ENCODE assay signal across 8 cellular contexts in genomic region chr22:46537221-46537945, GRCh38. TPM values are rescaled to one million over a fixed set of nuclear protein-coding genes. Genes with fewer than 3 reads are reported as not detected.
DNase-seq lines count a peak whose midpoint lies in the region; ATAC-seq and TF ChIP-seq lines count a peak whose summit lies in the region.

A gene with protein sequence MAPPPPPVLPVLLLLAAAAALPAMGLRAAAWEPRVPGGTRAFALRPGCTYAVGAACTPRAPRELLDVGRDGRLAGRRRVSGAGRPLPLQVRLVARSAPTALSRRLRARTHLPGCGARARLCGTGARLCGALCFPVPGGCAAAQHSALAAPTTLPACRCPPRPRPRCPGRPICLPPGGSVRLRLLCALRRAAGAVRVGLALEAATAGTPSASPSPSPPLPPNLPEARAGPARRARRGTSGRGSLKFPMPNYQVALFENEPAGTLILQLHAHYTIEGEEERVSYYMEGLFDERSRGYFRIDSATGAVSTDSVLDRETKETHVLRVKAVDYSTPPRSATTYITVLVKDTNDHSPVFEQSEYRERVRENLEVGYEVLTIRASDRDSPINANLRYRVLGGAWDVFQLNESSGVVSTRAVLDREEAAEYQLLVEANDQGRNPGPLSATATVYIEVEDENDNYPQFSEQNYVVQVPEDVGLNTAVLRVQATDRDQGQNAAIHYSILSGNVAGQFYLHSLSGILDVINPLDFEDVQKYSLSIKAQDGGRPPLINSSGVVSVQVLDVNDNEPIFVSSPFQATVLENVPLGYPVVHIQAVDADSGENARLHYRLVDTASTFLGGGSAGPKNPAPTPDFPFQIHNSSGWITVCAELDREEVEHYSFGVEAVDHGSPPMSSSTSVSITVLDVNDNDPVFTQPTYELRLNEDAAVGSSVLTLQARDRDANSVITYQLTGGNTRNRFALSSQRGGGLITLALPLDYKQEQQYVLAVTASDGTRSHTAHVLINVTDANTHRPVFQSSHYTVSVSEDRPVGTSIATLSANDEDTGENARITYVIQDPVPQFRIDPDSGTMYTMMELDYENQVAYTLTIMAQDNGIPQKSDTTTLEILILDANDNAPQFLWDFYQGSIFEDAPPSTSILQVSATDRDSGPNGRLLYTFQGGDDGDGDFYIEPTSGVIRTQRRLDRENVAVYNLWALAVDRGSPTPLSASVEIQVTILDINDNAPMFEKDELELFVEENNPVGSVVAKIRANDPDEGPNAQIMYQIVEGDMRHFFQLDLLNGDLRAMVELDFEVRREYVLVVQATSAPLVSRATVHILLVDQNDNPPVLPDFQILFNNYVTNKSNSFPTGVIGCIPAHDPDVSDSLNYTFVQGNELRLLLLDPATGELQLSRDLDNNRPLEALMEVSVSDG (N-terminal part only) (minus strand): TSS chr22:46537620. CDS start chr22:46537170, 450 bp downstream.

- BruUV-seq in PC-9 (replicated peaks; lab: Mats Ljungman, UMichigan) = no TSS peak

- no peaks in the 10 kb centered on the region for H3K9me2 ChIP-seq in PC-9 (ENCODE audit: insufficient read depth)

- no peaks in the 10 kb centered on the region for H3K9me3 Mint-ChIP-seq in activated CD4-positive, alpha-beta T cell treated with anti-CD3 and anti-CD28 coated beads for 36 hours (ENCODE audit: low read depth)

- peak within 1 kb of the TSS; percentile 86 for H3K4me3 ChIP-seq in PC-9
- H3K4me3 ChIP-seq in effector memory CD4-positive, alpha-beta T cell (ENCODE audit: insufficient read depth, low read depth, low read length, poor library complexity, severe bottlenecking) = peak within 1 kb of the TSS; percentile 25
- no peak within 1 kb of the TSS for H3K4me3 ChIP-seq in mucosa of descending colon

- H3F3A ChIP-seq in PC-9 (ENCODE audit: insufficient read depth, low read depth) = peaks cover 58% of the 10 kb centered on the region

- H3K27me3 Mint-ChIP-seq in activated CD4-positive, alpha-beta T cell treated with anti-CD3 and anti-CD28 coated beads for 36 hours = peaks cover 29% of the 10 kb centered on the region

- intact Hi-C loops in activated CD4-positive, alpha-beta T cell treated with anti-CD3 and anti-CD28 coated beads for 36 hours (cut with DNase I, micrococcal nuclease) = no loop called here
- intact Hi-C loops in PC-9 (cut with micrococcal nuclease; ENCODE audit: unreplicated experiment) (no loop called here), mucosa of descending colon (cut with DNase I, micrococcal nuclease) (no loop called here)

- TF ChIP-seq CTCF in PC-9 (conservative IDR thresholded peaks at IDR 0.05) (no peak), mucosa of descending colon (IDR thresholded peaks at IDR 0.05) (no peak)

- H3K9me3 ChIP-seq in PC-9 (ENCODE audit: insufficient read depth, low read depth) = no peaks in the 10 kb centered on the region
- no peaks in the 10 kb centered on the region for H3K9me3 ChIP-seq in effector memory CD4-positive, alpha-beta T cell (ENCODE audit: control insufficient read depth, low read length)
- no peaks in the 10 kb centered on the region for H3K9me3 ChIP-seq in mucosa of descending colon

- peaks cover 8% of the 10 kb centered on the region for H3K4me1 Mint-ChIP-seq in activated CD4-positive, alpha-beta T cell treated with anti-CD3 and anti-CD28 coated beads for 36 hours

- POLR2A ChIA-PET in activated CD4-positive, alpha-beta T cell treated with anti-CD3 and anti-CD28 coated beads for 36 hours (lab: Charles Lee) = no interaction called here
- POLR2A ChIA-PET in PC-9 (lab: Charles Lee; ENCODE audit: unreplicated experiment) = interaction anchor here (0.5 to 0.8 kb wide), 3 partner anchors 9 to 493 kb away, joined by 4 to 6 read pairs (median 4); no protein-coding TSS in a partner anchor

- H3K36me3 ChIP-seq in PC-9 (ENCODE audit: low read depth) (no peaks in the 10 kb centered on the region), mucosa of descending colon (ENCODE audit: low read depth) (no peaks in the 10 kb centered on the region)
- H3K36me3 ChIP-seq in effector memory CD4-positive, alpha-beta T cell (ENCODE audit: control insufficient read depth, insufficient read depth, low read length) = no peaks in the 10 kb centered on the region

- no peaks in the 10 kb centered on the region for H3K36me3 Mint-ChIP-seq in activated CD4-positive, alpha-beta T cell treated with anti-CD3 and anti-CD28 coated beads for 36 hours (ENCODE audit: low read depth)

- no peak within 1 kb of the TSS for H3K4me3 Mint-ChIP-seq in activated CD4-positive, alpha-beta T cell treated with anti-CD3 and anti-CD28 coated beads for 36 hours

- no peak within 1 kb of the TSS for H3K27ac Mint-ChIP-seq in activated CD4-positive, alpha-beta T cell treated with anti-CD3 and anti-CD28 coated beads for 36 hours

- H3K27ac ChIP-seq in PC-9 = peak within 1 kb of the TSS; percentile 50
- H3K27ac ChIP-seq in effector memory CD4-positive, alpha-beta T cell (ENCODE audit: insufficient read depth, low read length, poor library complexity, severe bottlenecking) = no peak within 1 kb of the TSS

- H3K4me2 ChIP-seq in PC-9 = peak within 1 kb of the TSS; percentile 93

- CTCF ChIA-PET in activated CD4-positive, alpha-beta T cell treated with anti-CD3 and anti-CD28 coated beads for 36 hours (lab: Charles Lee) = no interaction called here
- CTCF ChIA-PET in PC-9 (lab: Charles Lee) = interaction anchor here (0.6 kb wide), 1 partner anchor 179 kb away, joined by 3 read pairs; no protein-coding TSS in a partner anchor

- peak within 1 kb of the TSS; percentile 86 for H2AFZ ChIP-seq in PC-9

- peak; percentile 52 for ATAC-seq in activated CD4-positive, alpha-beta T cell treated with anti-CD3 and anti-CD28 coated beads for 36 hours
- ATAC-seq in mucosa of descending colon (peak; percentile 56), GM18498 (IDR thresholded peaks at IDR 0.05; ENCODE audit: unreplicated experiment) (no peak), HG02885 (IDR thresholded peaks at IDR 0.05; ENCODE audit: poor library complexity, unreplicated experiment) (no peak), HG02884 (IDR thresholded peaks at IDR 0.05; ENCODE audit: unreplicated experiment) (no peak)

- H3K4me1 ChIP-seq in PC-9 (replicated peaks; ENCODE audit: insufficient read depth) = peaks cover 45% of the 10 kb centered on the region
- peaks cover 8% of the 10 kb centered on the region for H3K4me1 ChIP-seq in effector memory CD4-positive, alpha-beta T cell (ENCODE audit: control insufficient read depth, insufficient read depth, low read length, poor library complexity, severe bottlenecking)
- peaks cover 19% of the 10 kb centered on the region for H3K4me1 ChIP-seq in mucosa of descending colon (ENCODE audit: low read depth)

- H3K79me2 ChIP-seq in PC-9 (ENCODE audit: low read depth) = peaks cover 42% of the 10 kb centered on the region

- no peaks in the 10 kb centered on the region for H3K27me3 ChIP-seq in PC-9 (ENCODE audit: insufficient read depth, low read depth)
- peaks cover 17% of the 10 kb centered on the region for H3K27me3 ChIP-seq in effector memory CD4-positive, alpha-beta T cell (replicated peaks; ENCODE audit: control insufficient read depth, insufficient read depth, low read length, poor library complexity, severe bottlenecking)

- peak; percentile 55 for DNase-seq in activated CD4-positive, alpha-beta T cell treated with anti-CD3 and anti-CD28 coated beads for 36 hours
- no peak for DNase-seq in activated CD4-positive, alpha-beta T cell treated with anti-CD3 and anti-CD28 coated beads, Interleukin-2, amount 50 U/mL, for 4 hours
- peak; percentile 64 to 89 for DNase-seq in PC-9
- no peak for DNase-seq in effector memory CD4-positive, alpha-beta T cell
- peak in 2 of 3 donors; percentile 42 to 68 for DNase-seq in mucosa of descending colon

- no peaks in the 10 kb centered on the region for H4K20me1 ChIP-seq in PC-9 (ENCODE audit: insufficient read depth)

RNA-seq across cellular contexts. Expression of the gene that starts here (rescaled TPM):
- total RNA-seq in activated CD4-positive, alpha-beta T cell treated with anti-CD3 and anti-CD28 coated beads for 36 hours = under 1 TPM; 0.43 to 0.46 TPM
- total RNA-seq in PC-9 (2021) = 37.6 and 55.4 TPM in 2 replicates
- total RNA-seq in mucosa of descending colon = 1 to 10 TPM; 1.9 to 4.2 (median 2.5) TPM

Comparison
In these comparisons a context has a peak if more than half of its experiments do, and no peak if none do; other contexts are left out.
1. Peak in DNase-seq and ATAC-seq in activated CD4-positive, alpha-beta T cell treated with anti-CD3 and anti-CD28 coated beads for 36 hours; RNA of the gene not detected or under 1 TPM.
2. DNase-seq: peak in PC-9 (2 of 2) and mucosa of descending colon (2 of 3); none in activated CD4-positive, alpha-beta T cell treated with anti-CD3 and anti-CD28 coated beads, Interleukin-2, amount 50 U/mL, for 4 hours (0 of 2) and effector memory CD4-positive, alpha-beta T cell (0 of 3).